Comparison of ENCODE assay signal across 33 cellular contexts in genomic region chr17:62660629-62661118, GRCh38.
"Had no signal": no experiment of that assay in that cellular context is flagged by ENCODE, and none has a peak within 500 bp of the region (broad histone marks: within the 10 kb centered on the region; RNA-seq: fewer than 3 reads in every experiment).

No MANE protein-coding gene starts in this region.

- H3K9me3 ChIP-seq: adrenal gland, body of pancreas had no signal

- H3K4me1 ChIP-seq: adrenal gland, ascending aorta, body of pancreas had no signal

- H3K27ac ChIP-seq: adrenal gland, ascending aorta, body of pancreas, brain microvascular endothelial cell, cardiac muscle cell had no signal

- H3K4me3 ChIP-seq: adrenal gland, ascending aorta, body of pancreas, cardiac muscle cell had no signal

- H3K36me3 ChIP-seq: adrenal gland, cardiac muscle cell had no signal

- FAIRE-seq: astrocyte, bronchial epithelial cell had no signal

- H3K27me3 ChIP-seq: adrenal gland, ascending aorta, body of pancreas, brain microvascular endothelial cell, cardiac muscle cell had no signal

- ATAC-seq: activated naive CD4-positive, alpha-beta T cell treated with anti-CD3 and anti-CD28 coated beads, Interleukin-2, amount 50 U/mL, for 72 hours; activated naive CD8-positive, alpha-beta T cell treated with anti-CD3 and anti-CD28 coated beads, Interleukin-2, amount 50 U/mL, for 24 hours; activated T-cell treated with anti-CD3 and anti-CD28 coated beads, Interleukin-2, amount 50 U/mL, for 4 hours; activated T-cell treated with anti-CD3 and anti-CD28 coated beads, Interleukin-2, amount 50 U/mL, for 72 hours; activated T-helper 17 cell treated with anti-CD3 and anti-CD28 coated beads, Interleukin-2, amount 50 U/mL, for 72 hours; body of pancreas had no signal

- DNase-seq: activated effector memory CD4-positive, alpha-beta T cell treated with anti-CD3 and anti-CD28 coated beads, Interleukin-2, amount 50 U/mL, for 16 hours; activated effector memory CD4-positive, alpha-beta T cell treated with Interleukin-2 at 50 U/mL for 16 hours; activated gamma-delta T cell; activated gamma-delta T cell treated with Interleukin-2 at 50 U/mL for 16 hours; activated naive CD4-positive, alpha-beta T cell; activated naive CD4-positive, alpha-beta T cell treated with anti-CD3 and anti-CD28 coated beads for 36 hours; activated naive CD4-positive, alpha-beta T cell treated with anti-CD3 and anti-CD28 coated beads, Interleukin-2, amount 10 ng/mL, durations not matched to agents 7 days and 5 days; activated naive CD4-positive, alpha-beta T cell treated with anti-CD3 and anti-CD28 coated beads, Interleukin-2, amount 50 U/mL, for 16 hours; activated naive CD4-positive, alpha-beta T cell treated with Interleukin-2 at 50 U/mL for 16 hours; activated naive CD8-positive, alpha-beta T cell treated with anti-CD3 and anti-CD28 coated beads for 36 hours; activated naive CD8-positive, alpha-beta T cell treated with anti-CD3 and anti-CD28 coated beads, Interleukin-2, amount 10 ng/mL, durations not matched to agents 7 days and 5 days; activated naive CD8-positive, alpha-beta T cell treated with anti-CD3 and anti-CD28 coated beads, Interleukin-2, amount 50 U/mL, for 24 hours; activated T-cell treated with anti-CD3 and anti-CD28 coated beads, Interleukin-2, amount 50 U/mL, for 1 hour; activated T-cell treated with anti-CD3 and anti-CD28 coated beads, Interleukin-2, amount 50 U/mL, for 24 hours; activated T-cell treated with anti-CD3 and anti-CD28 coated beads, Interleukin-2, amount 50 U/mL, for 4 hours; activated T-cell treated with anti-CD3 and anti-CD28 coated beads, Interleukin-2, amount 50 U/mL, for 48 hours; activated T-cell treated with anti-CD3 and anti-CD28 coated beads, Interleukin-2, amount 50 U/mL, for 72 hours; adrenal gland; amniotic stem cell; amygdala; anterior cingulate cortex; aorta; body of pancreas; brain microvascular endothelial cell; caudate nucleus; central memory CD4-positive, alpha-beta T cell; cerebellar nuclear complex had no signal
